In genomic region chr10:27390681-27391080, GRCh38 we compare ENCODE assay signal across 25 cellular contexts.
DNase-seq lines count a peak whose midpoint lies in the region; ATAC-seq, FAIRE-seq and TF ChIP-seq lines count a peak whose summit lies in the region.
"Had no signal": no experiment of that assay in that cellular context is flagged by ENCODE, and none has a peak within 500 bp of the region (broad histone marks: within the 10 kb centered on the region; RNA-seq: fewer than 3 reads in every experiment).

No MANE protein-coding gene starts in this region.

- no peak overlapping the region for H3K27ac Mint-ChIP-seq in effector memory CD8-positive, alpha-beta T cell
- H3K27ac Mint-ChIP-seq: activated CD8-positive, alpha-beta T cell treated with anti-CD3 and anti-CD28 coated beads for 36 hours; brain; CD8-positive, alpha-beta T cell; endodermal cell; stimulated activated naive B cell treated with anti-CD40 and anti-IgM and Interleukin-4, amounts not matched to agents 10 μg/mL and 1 μg/mL and 100 μg/mL, for 72 hours had no signal

- no peak overlapping the region for H3K9ac ChIP-seq in IMR-90 (ENCODE audit: low read depth, low read length)

- H3K27me3 ChIP-seq in BJ (ENCODE audit: control insufficient read depth, insufficient read depth, low read length) (no peaks in the 10 kb centered on the region), IMR-90 (ENCODE audit: control insufficient read depth, insufficient read depth, low read length) (peaks cover 4% of the 10 kb centered on the region; the same call in 1 of the 2 replicates), bronchial epithelial cell (ENCODE audit: control insufficient read depth, insufficient read depth, low read length) (no peaks in the 10 kb centered on the region), hepatocyte (no peaks in the 10 kb centered on the region), dorsolateral prefrontal cortex (peaks cover 0 to 12% (median 0%) of the 10 kb centered on the region in 45 donors)
- H3K27me3 ChIP-seq: testis had no signal

- H3K56ac ChIP-seq in IMR-90 (ENCODE audit: extremely low read depth, insufficient read depth, low read length) = no peak overlapping the region

- H3K79me2 ChIP-seq in hepatocyte = no peaks in the 10 kb centered on the region

- CTCF ChIA-PET in BJ (lab: Yijun Ruan, JAX) = no interaction called here
- CTCF ChIA-PET in IMR-90 (lab: Yijun Ruan, JAX) = no interaction called here

- TF ChIP-seq RAD21 in IMR-90 (IDR thresholded peaks at IDR 0.05; ENCODE audit: low read length) = no peak

- H4K20me1 ChIP-seq in IMR-90 (ENCODE audit: insufficient read depth, low read length) = no peaks in the 10 kb centered on the region
- no peaks in the 10 kb centered on the region for H4K20me1 ChIP-seq in hepatocyte (ENCODE audit: insufficient read depth, poor library complexity, severe bottlenecking)

- no peak for FAIRE-seq in bronchial epithelial cell (lab: Jason Lieb, UNC)
- FAIRE-seq: colon, frontal cortex, GM12892 had no signal

- H2BK120ac ChIP-seq in IMR-90 (ENCODE audit: low read depth, low read length) = no peak overlapping the region

- no peak for TF ChIP-seq POLR2A in IMR-90 (IDR thresholded peaks at IDR 0.05; ENCODE audit: low read depth, low read length)

- ATAC-seq in IMR-90 (ENCODE audit: low read depth) (no peak), GM18873 (IDR thresholded peaks at IDR 0.05; ENCODE audit: low FRiP score, unreplicated experiment) (no peak)
- ATAC-seq in effector memory CD8-positive, alpha-beta T cell (replicated peaks) = no peak
- ATAC-seq: activated CD8-positive, alpha-beta T cell treated with anti-CD3 and anti-CD28 coated beads for 36 hours; CD8-positive, alpha-beta T cell; stimulated activated naive B cell treated with anti-CD40 and anti-IgM and Interleukin-4, amounts not matched to agents 10 μg/mL and 1 μg/mL and 100 μg/mL, for 72 hours had no signal

- H3K27ac ChIP-seq in IMR-90 (ENCODE audit: insufficient read depth, low read length) (no peak overlapping the region), hepatocyte (no peak overlapping the region), dorsolateral prefrontal cortex (no peak overlapping the region)
- H3K27ac ChIP-seq: testis had no signal

- no peak overlapping the region for H4K5ac ChIP-seq in IMR-90 (ENCODE audit: low read depth, low read length)

- H3K9me1 ChIP-seq in IMR-90 (ENCODE audit: insufficient read depth, low read length) = no peaks in the 10 kb centered on the region

- no CpG with 5 or more reads among the region's 1 CpG for WGBS in IMR-90 (ENCODE audit: extremely low coverage in 2 of 2, insufficient read length in 1 of 2), 2 experiments
- WGBS in hepatocyte (ENCODE audit: low lambda C conversion rate, missing lambda C conversion rate) = 80% methylated on average over 1 of the region's 1 CpG

- no peak overlapping the region for H4K91ac ChIP-seq in IMR-90 (ENCODE audit: insufficient read depth, low read depth, low read length)

- H3K79me1 ChIP-seq in IMR-90 (ENCODE audit: low read depth in 1 of 2, low read length in 2 of 2) = no peaks in the 10 kb centered on the region

- H3K9me3 ChIP-seq in IMR-90 (ENCODE audit: control insufficient read depth, insufficient read depth, low read length) (no peaks in the 10 kb centered on the region), hepatocyte (ENCODE audit: low read depth) (no peaks in the 10 kb centered on the region)
- H3K9me3 ChIP-seq: testis had no signal

- H3K9me2 ChIP-seq in hepatocyte (replicated peaks; ENCODE audit: insufficient read depth) = no peaks in the 10 kb centered on the region

- H3K9me3 Mint-ChIP-seq in effector memory CD8-positive, alpha-beta T cell = no peaks in the 10 kb centered on the region
- H3K9me3 Mint-ChIP-seq: activated CD8-positive, alpha-beta T cell treated with anti-CD3 and anti-CD28 coated beads for 36 hours; brain; CD8-positive, alpha-beta T cell had no signal

- H3K4me1 Mint-ChIP-seq in effector memory CD8-positive, alpha-beta T cell (ENCODE audit: low read depth in 2 of 2) = no peaks in the 10 kb centered on the region
- H3K4me1 Mint-ChIP-seq: brain; endodermal cell; stimulated activated naive B cell treated with anti-CD40 and anti-IgM and Interleukin-4, amounts not matched to agents 10 μg/mL and 1 μg/mL and 100 μg/mL, for 72 hours had no signal

- H2BK20ac ChIP-seq in IMR-90 (ENCODE audit: low read depth, low read length) = no peak overlapping the region

- no peak overlapping the region for H3K4me3 Mint-ChIP-seq in effector memory CD8-positive, alpha-beta T cell
- H3K4me3 Mint-ChIP-seq: activated CD8-positive, alpha-beta T cell treated with anti-CD3 and anti-CD28 coated beads for 36 hours; brain; CD8-positive, alpha-beta T cell; endodermal cell; stimulated activated naive B cell treated with anti-CD40 and anti-IgM and Interleukin-4, amounts not matched to agents 10 μg/mL and 1 μg/mL and 100 μg/mL, for 72 hours had no signal

- H3K36me3 Mint-ChIP-seq in effector memory CD8-positive, alpha-beta T cell (ENCODE audit: insufficient read depth) = peaks cover 3% of the 10 kb centered on the region
- H3K36me3 Mint-ChIP-seq: brain; CD8-positive, alpha-beta T cell; stimulated activated naive B cell treated with anti-CD40 and anti-IgM and Interleukin-4, amounts not matched to agents 10 μg/mL and 1 μg/mL and 100 μg/mL, for 72 hours had no signal

- DNase-seq in BJ (ENCODE audit: low read depth) = peak; percentile 83
- peak; percentile 7 for DNase-seq in IMR-90
- peak; percentile 98 for DNase-seq in bronchial epithelial cell (ENCODE audit: low read depth)
- DNase-seq in hepatocyte (ENCODE audit: low spot score) = peak; percentile 11
- no peak for DNase-seq in NK-92 (lab: John Stamatoyannopoulos, UW; ENCODE audit: unreplicated experiment)
- no peak for DNase-seq in effector memory CD8-positive, alpha-beta T cell
- DNase-seq in dorsolateral prefrontal cortex = no peak
- DNase-seq: activated CD8-positive, alpha-beta T cell treated with anti-CD3 and anti-CD28 coated beads for 36 hours; activated effector memory CD4-positive, alpha-beta T cell treated with anti-CD3 and anti-CD28 coated beads, Interleukin-2, amount 50 U/mL, for 16 hours; activated T-cell treated with anti-CD3 and anti-CD28 coated beads for 4 hours; CD8-positive, alpha-beta T cell; DMS153; endodermal cell; hypothalamus; islet precursor cell; NCI-H1436; NCI-H510A treated with DMSO at 0.1 percent for 48 hours; stimulated activated naive B cell treated with anti-CD40 and anti-IgM and Interleukin-4, amounts not matched to agents 10 μg/mL and 1 μg/mL and 100 μg/mL, for 72 hours; T1000; testis had no signal

- H3K4me2 ChIP-seq in IMR-90 (ENCODE audit: low read depth, low read length) (no peak overlapping the region), hepatocyte (no peak overlapping the region)

- POLR2A ChIA-PET in BJ (lab: Charles Lee) = no interaction called here
- POLR2A ChIA-PET in IMR-90 (lab: Charles Lee; ENCODE audit: unreplicated experiment) = no interaction called here

- H4K8ac ChIP-seq in IMR-90 (ENCODE audit: low read depth in 2 of 2, low read length in 2 of 2) = no peak overlapping the region

- in situ Hi-C loops in IMR-90 (cut with MboI; ENCODE audit: low sequenced_read_pairs) = no loop called here

- H2AK9ac ChIP-seq in IMR-90 (replicated peaks; ENCODE audit: low read depth, low read length, poor library complexity) = no peak overlapping the region

- H3K36me3 ChIP-seq in BJ (ENCODE audit: control insufficient read depth, insufficient read depth, low read length) (no peaks in the 10 kb centered on the region), IMR-90 (ENCODE audit: control insufficient read depth, insufficient read depth, low read length) (no peaks in the 10 kb centered on the region), bronchial epithelial cell (ENCODE audit: control insufficient read depth, insufficient read depth, low read length) (no peaks in the 10 kb centered on the region), hepatocyte (replicated peaks; ENCODE audit: insufficient read depth, low read depth) (no peaks in the 10 kb centered on the region)

- H2BK5ac ChIP-seq in IMR-90 (ENCODE audit: low read depth, low read length, poor library complexity, severe bottlenecking) = no peak overlapping the region

- H3K4me3 ChIP-seq in BJ (ENCODE audit: low read depth, low read length) = no peak overlapping the region
- no peak overlapping the region for H3K4me3 ChIP-seq in IMR-90 (ENCODE audit: insufficient read depth, low read depth, low read length)
- H3K4me3 ChIP-seq in bronchial epithelial cell (ENCODE audit: low read depth, low read length) = no peak overlapping the region
- H3K4me3 ChIP-seq in hepatocyte = no peak overlapping the region
- H3K4me3 ChIP-seq in dorsolateral prefrontal cortex = no peak overlapping the region
- H3K4me3 ChIP-seq: testis had no signal

- no peak overlapping the region for H3K4ac ChIP-seq in IMR-90 (ENCODE audit: low read depth, low read length)

- H2AFZ ChIP-seq in IMR-90 (replicated peaks; ENCODE audit: low read length, poor library complexity) (no peak overlapping the region), hepatocyte (no peak overlapping the region)

- TF ChIP-seq CTCF in BJ (IDR thresholded peaks at IDR 0.05; ENCODE audit: insufficient read depth, low read depth, low read length) = no peak
- TF ChIP-seq CTCF in IMR-90 (conservative IDR thresholded peaks at IDR 0.05; ENCODE audit: low read depth, low read length) = no peak
- no peak for TF ChIP-seq CTCF in bronchial epithelial cell (IDR thresholded peaks at IDR 0.05; ENCODE audit: insufficient read depth, low read length, severe bottlenecking)
- TF ChIP-seq CTCF in hepatocyte (IDR thresholded peaks at IDR 0.05; ENCODE audit: poor library complexity) = no peak
- TF ChIP-seq CTCF in dorsolateral prefrontal cortex (IDR thresholded peaks at IDR 0.05 in 54 of 56, conservative IDR thresholded peaks at IDR 0.05 in 2 of 56; ENCODE audit: low read depth in 1 of 56, partially characterized antibody in 56 of 56) = no peak

- no TSS peak for BruUV-seq in IMR-90 (replicated peaks; lab: Mats Ljungman, UMichigan)

- H3K4me1 ChIP-seq in IMR-90 (ENCODE audit: control insufficient read depth, insufficient read depth, low read length) (no peaks in the 10 kb centered on the region), hepatocyte (ENCODE audit: insufficient read depth) (no peaks in the 10 kb centered on the region)
- H3K4me1 ChIP-seq: testis had no signal

- intact Hi-C loops in IMR-90 (cut with micrococcal nuclease) = no loop called here
- intact Hi-C loops in dorsolateral prefrontal cortex (cut with DNase I) = no loop called here

- H3K27me3 Mint-ChIP-seq in effector memory CD8-positive, alpha-beta T cell = peaks cover 62 to 74% of the 10 kb centered on the region in 2 donors

- dilution Hi-C loops in IMR-90 (cut with HindIII; ENCODE audit: low sequenced_read_pairs, unreplicated experiment) = no loop called here

- no peak overlapping the region for H3K14ac ChIP-seq in IMR-90 (replicated peaks; ENCODE audit: low read depth, low read length)

- no peak overlapping the region for H3K18ac ChIP-seq in IMR-90 (ENCODE audit: low read depth, low read length)

- no peak overlapping the region for H2BK15ac ChIP-seq in IMR-90 (ENCODE audit: low read depth, low read length)

- no peak overlapping the region for H3K23ac ChIP-seq in IMR-90 (ENCODE audit: low read depth, low read length)

- H2AK5ac ChIP-seq in IMR-90 (ENCODE audit: low read depth, low read length) = no peak overlapping the region

TF ChIP-seq in IMR-90, 13 proteins besides CTCF, POLR2A, EP300 and RAD21 (continues in another document):
- TF ChIP-seq FOS (IDR thresholded peaks at IDR 0.05; ENCODE audit: low read depth, low read length) (no peak), MAZ (IDR thresholded peaks at IDR 0.05; ENCODE audit: borderline replicate concordance, low read depth, low read length) (no peak)

Comparison
In these comparisons a context has a peak if more than half of its experiments do, and no peak if none do; other contexts are left out.
1. DNase-seq: peak in BJ (single experiment), IMR-90 (single experiment), bronchial epithelial cell (single experiment) and hepatocyte (single experiment); none in NK-92 (single experiment), effector memory CD8-positive, alpha-beta T cell (0 of 3) and dorsolateral prefrontal cortex (0 of 10).